ENCODE assay signal across 8 cellular contexts in genomic region chr7:144818516-144818915, GRCh38. TPM values are rescaled to one million over a fixed set of nuclear protein-coding genes. Genes with fewer than 3 reads are reported as not detected.
DNase-seq lines count a peak whose midpoint lies in the region; ATAC-seq and TF ChIP-seq lines count a peak whose summit lies in the region.

No MANE protein-coding gene starts in this region.

- H3K27me3 ChIP-seq in transverse colon, result no peaks in the 10 kb centered on the region

- H3K9me3 Mint-ChIP-seq in activated CD8-positive, alpha-beta memory T cell treated with anti-CD3 and anti-CD28 coated beads, Interleukin-2, amount 10 ng/mL, durations not matched to agents 7 days and 5 days (ENCODE audit: low read depth), result no peaks in the 10 kb centered on the region
- H3K9me3 Mint-ChIP-seq in activated naive CD4-positive, alpha-beta T cell treated with anti-CD3 and anti-CD28 coated beads, Interleukin-2, amount 50 U/mL, for 24 hours, result no peaks in the 10 kb centered on the region
- no peaks in the 10 kb centered on the region for H3K9me3 Mint-ChIP-seq in stimulated activated naive CD8-positive, alpha-beta T cell treated with anti-CD3 and anti-CD28 coated beads, Interleukin-15, Interleukin-2, amounts not matched to agents 100 ng/mL and 50 ng/mL, for 24 hours
- no peaks in the 10 kb centered on the region for H3K9me3 Mint-ChIP-seq in Calu3 (ENCODE audit: low read depth, unreplicated experiment)

- H3K27ac Mint-ChIP-seq in activated CD8-positive, alpha-beta memory T cell treated with anti-CD3 and anti-CD28 coated beads, Interleukin-2, amount 10 ng/mL, durations not matched to agents 7 days and 5 days, result peak overlapping the region; percentile 70
- H3K27ac Mint-ChIP-seq in activated naive CD4-positive, alpha-beta T cell treated with anti-CD3 and anti-CD28 coated beads, Interleukin-2, amount 50 U/mL, for 24 hours, result peak overlapping the region; percentile 97
- peak overlapping the region; percentile 95 for H3K27ac Mint-ChIP-seq in stimulated activated naive CD8-positive, alpha-beta T cell treated with anti-CD3 and anti-CD28 coated beads, Interleukin-15, Interleukin-2, amounts not matched to agents 100 ng/mL and 50 ng/mL, for 24 hours
- H3K27ac Mint-ChIP-seq in Calu3 (ENCODE audit: unreplicated experiment), result no peak overlapping the region

- intact Hi-C loops in Calu3 (cut with micrococcal nuclease; ENCODE audit: unreplicated experiment), result no loop called here
- intact Hi-C loops in transverse colon (cut with DNase I; ENCODE audit: low total_unique reads), result no loop called here

- peaks cover 0 to 9% (median 0%) of the 10 kb centered on the region in 4 donors for H3K4me1 ChIP-seq in transverse colon

- peaks cover 14% of the 10 kb centered on the region for H3K36me3 Mint-ChIP-seq in activated CD8-positive, alpha-beta memory T cell treated with anti-CD3 and anti-CD28 coated beads, Interleukin-2, amount 10 ng/mL, durations not matched to agents 7 days and 5 days
- H3K36me3 Mint-ChIP-seq in activated naive CD4-positive, alpha-beta T cell treated with anti-CD3 and anti-CD28 coated beads, Interleukin-2, amount 50 U/mL, for 24 hours, result peaks cover 9% of the 10 kb centered on the region
- peaks cover 19% of the 10 kb centered on the region for H3K36me3 Mint-ChIP-seq in stimulated activated naive CD8-positive, alpha-beta T cell treated with anti-CD3 and anti-CD28 coated beads, Interleukin-15, Interleukin-2, amounts not matched to agents 100 ng/mL and 50 ng/mL, for 24 hours (ENCODE audit: low read depth)
- H3K36me3 Mint-ChIP-seq in Calu3 (ENCODE audit: insufficient read depth, unreplicated experiment), result no peaks in the 10 kb centered on the region

- CTCF ChIA-PET in activated CD8-positive, alpha-beta memory T cell treated with anti-CD3 and anti-CD28 coated beads, Interleukin-2, amount 10 ng/mL, durations not matched to agents 7 days and 5 days (lab: Charles Lee), result interaction anchor here (2.5 kb wide), 1 partner anchor 17 kb away, joined by 17 read pairs; the partner anchor contains the start of gene TPK1
- CTCF ChIA-PET in Calu3 (lab: Charles Lee), result no interaction called here

- no peak overlapping the region for H3K27ac ChIP-seq in transverse colon

- no TSS peak for BruUV-seq in Calu3 (replicated peaks; lab: Mats Ljungman, UMichigan)

- TF ChIP-seq POLR2A in transverse colon (IDR thresholded peaks at IDR 0.05), result no peak

- H3K36me3 ChIP-seq in transverse colon, result no peaks in the 10 kb centered on the region

- TF ChIP-seq EP300 in transverse colon (IDR thresholded peaks at IDR 0.05; ENCODE audit: low read depth), result no peak

- H3K4me1 Mint-ChIP-seq in activated CD8-positive, alpha-beta memory T cell treated with anti-CD3 and anti-CD28 coated beads, Interleukin-2, amount 10 ng/mL, durations not matched to agents 7 days and 5 days, result peaks cover 59% of the 10 kb centered on the region
- H3K4me1 Mint-ChIP-seq in activated naive CD4-positive, alpha-beta T cell treated with anti-CD3 and anti-CD28 coated beads, Interleukin-2, amount 50 U/mL, for 24 hours, result peaks cover 92% of the 10 kb centered on the region
- H3K4me1 Mint-ChIP-seq in stimulated activated naive CD8-positive, alpha-beta T cell treated with anti-CD3 and anti-CD28 coated beads, Interleukin-15, Interleukin-2, amounts not matched to agents 100 ng/mL and 50 ng/mL, for 24 hours (ENCODE audit: low read depth), result peaks cover 77% of the 10 kb centered on the region
- H3K4me1 Mint-ChIP-seq in Calu3 (ENCODE audit: low read depth, unreplicated experiment), result peaks cover 22% of the 10 kb centered on the region

- DNase-seq in activated CD8-positive, alpha-beta memory T cell treated with anti-CD3 and anti-CD28 coated beads, Interleukin-2, amount 10 ng/mL, durations not matched to agents 7 days and 5 days, result peak; percentile 71
- no peak for DNase-seq in activated CD8-positive, alpha-beta memory T cell treated with anti-CD3 and anti-CD28 coated beads for 24 hours
- no peak for DNase-seq in Calu3
- no peak for DNase-seq in anterior cingulate cortex (lab: John Stamatoyannopoulos, UW)
- DNase-seq in transverse colon, result no peak

- in situ Hi-C loops in transverse colon (cut with MboI; ENCODE audit: low pct_ligation_motif_present in 1 of 4, low pct_unique_long_range_greater_than_20kb in 1 of 4, low sequenced_read_pairs in 3 of 4), result no loop called here

- H3K4me3 ChIP-seq in transverse colon, result no peak overlapping the region

- peak overlapping the region; percentile 11 for H3K4me3 Mint-ChIP-seq in activated CD8-positive, alpha-beta memory T cell treated with anti-CD3 and anti-CD28 coated beads, Interleukin-2, amount 10 ng/mL, durations not matched to agents 7 days and 5 days
- H3K4me3 Mint-ChIP-seq in activated naive CD4-positive, alpha-beta T cell treated with anti-CD3 and anti-CD28 coated beads, Interleukin-2, amount 50 U/mL, for 24 hours, result peak overlapping the region; percentile 45
- H3K4me3 Mint-ChIP-seq in stimulated activated naive CD8-positive, alpha-beta T cell treated with anti-CD3 and anti-CD28 coated beads, Interleukin-15, Interleukin-2, amounts not matched to agents 100 ng/mL and 50 ng/mL, for 24 hours, result peak overlapping the region; percentile 60
- no peak overlapping the region for H3K4me3 Mint-ChIP-seq in Calu3 (ENCODE audit: low read depth, unreplicated experiment)

- no peaks in the 10 kb centered on the region for H3K9me3 ChIP-seq in transverse colon

- 66 to 78% methylated on average over 3 to 4 of the region's 4 CpGs for WGBS in transverse colon (ENCODE audit: low coverage in 1 of 2), 2 donors

- ATAC-seq in activated CD8-positive, alpha-beta memory T cell treated with anti-CD3 and anti-CD28 coated beads, Interleukin-2, amount 10 ng/mL, durations not matched to agents 7 days and 5 days, result peak; percentile 82
- peak; percentile 78 for ATAC-seq in HG03442 (IDR thresholded peaks at IDR 0.05; ENCODE audit: unreplicated experiment)

- no peak for TF ChIP-seq CTCF in Calu3 (IDR thresholded peaks at IDR 0.05; ENCODE audit: unreplicated experiment)
- no peak for TF ChIP-seq CTCF in transverse colon (IDR thresholded peaks at IDR 0.05)

- H3K27me3 Mint-ChIP-seq in activated CD8-positive, alpha-beta memory T cell treated with anti-CD3 and anti-CD28 coated beads, Interleukin-2, amount 10 ng/mL, durations not matched to agents 7 days and 5 days, result no peaks in the 10 kb centered on the region
- no peaks in the 10 kb centered on the region for H3K27me3 Mint-ChIP-seq in activated naive CD4-positive, alpha-beta T cell treated with anti-CD3 and anti-CD28 coated beads, Interleukin-2, amount 50 U/mL, for 24 hours
- no peaks in the 10 kb centered on the region for H3K27me3 Mint-ChIP-seq in stimulated activated naive CD8-positive, alpha-beta T cell treated with anti-CD3 and anti-CD28 coated beads, Interleukin-15, Interleukin-2, amounts not matched to agents 100 ng/mL and 50 ng/mL, for 24 hours
- no peaks in the 10 kb centered on the region for H3K27me3 Mint-ChIP-seq in Calu3 (ENCODE audit: unreplicated experiment)

RNA-seq across cellular contexts. Expression of gene TPK1, which starts 17.3 kb away (rescaled TPM):
- total RNA-seq in activated CD8-positive, alpha-beta memory T cell treated with anti-CD3 and anti-CD28 coated beads, Interleukin-2, amount 10 ng/mL, durations not matched to agents 7 days and 5 days, result 10 to 100 TPM; 13.1 to 15.0 TPM
- total RNA-seq in Calu3 (2022), result 11.2 and 13.2 TPM in 2 replicates
- total RNA-seq in transverse colon, result 10 to 100 TPM in 3 of 4 donors, 1 to 10 TPM in 1; 1.4 to 17.3 (median 14.6) TPM
